14 cellular contexts compared by ENCODE assay signal in the genomic region with DNA sequence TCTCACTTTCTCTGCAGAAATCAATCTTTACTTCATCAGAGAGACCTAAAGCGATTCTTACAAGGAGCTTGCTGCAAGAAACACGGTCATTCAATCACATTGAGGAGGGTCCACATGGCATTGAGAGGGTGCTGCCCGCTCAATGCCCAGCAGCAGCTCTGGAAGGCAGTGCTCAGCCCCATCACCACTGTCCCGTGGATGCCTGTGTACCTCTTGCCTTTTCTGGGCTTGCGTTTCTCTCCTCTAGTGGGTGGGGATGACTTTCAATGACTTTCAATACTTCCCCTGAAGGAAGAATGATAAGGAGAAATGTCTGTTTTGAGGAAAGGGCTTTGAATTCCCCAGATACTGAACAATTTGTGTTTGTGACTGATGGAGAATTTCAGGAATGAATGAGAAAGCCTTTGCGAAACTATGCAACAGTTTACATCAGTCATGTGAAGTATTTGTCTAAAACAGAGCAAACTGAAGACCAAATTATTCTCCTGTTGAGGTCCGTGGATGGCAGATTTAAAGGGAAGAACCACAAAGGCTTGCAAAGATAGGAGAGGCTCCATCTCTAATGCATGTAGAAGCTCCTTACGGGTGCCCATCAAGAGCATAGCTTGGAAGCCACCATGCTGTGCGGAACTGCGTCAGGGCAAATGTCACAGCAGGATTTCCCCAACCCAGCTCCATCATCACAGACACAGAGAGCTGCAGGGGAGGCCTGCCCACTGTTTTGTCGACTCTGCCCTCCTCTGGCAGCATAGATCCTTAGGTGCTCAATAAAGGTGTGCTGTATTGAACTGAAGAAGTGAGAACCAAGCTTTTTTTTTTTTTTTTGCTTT. TPM values are rescaled to one million over a fixed set of nuclear protein-coding genes. Genes with fewer than 3 reads are reported as not detected.
A peak's percentile ranks its signal among the peaks of the same experiment; 100 is the strongest.
DNase-seq lines count a peak whose midpoint lies in the region; ATAC-seq and TF ChIP-seq lines count a peak whose summit lies in the region.
"Had no signal": no experiment of that assay in that cellular context is flagged by ENCODE, and none has a peak within 500 bp of the region (broad histone marks: within the 10 kb centered on the region; RNA-seq: fewer than 3 reads in every experiment).

No MANE protein-coding gene starts in this region.

- TF ChIP-seq POLR2A in vagina (IDR thresholded peaks at IDR 0.05): no peak

- intact Hi-C loops in left ventricle myocardium inferior (cut with micrococcal nuclease): no loop called here
- intact Hi-C loops in left ventricle myocardium superior (cut with micrococcal nuclease): no loop called here
- intact Hi-C loops in dorsolateral prefrontal cortex (cut with DNase I): no loop called here
- intact Hi-C loops in vagina (cut with DNase I): no loop called here

- peak overlapping the region; percentile 97 for H3K27ac ChIP-seq in left ventricle myocardium inferior (replicated peaks)
- H3K27ac ChIP-seq in dorsolateral prefrontal cortex: peak overlapping the region in 54 of 59 donors; percentile 8 to 98 (median 94)
- H3K27ac ChIP-seq in mesodermal cell (ENCODE audit: low read depth, low read length, severe bottlenecking): peak overlapping the region; percentile 73
- peak overlapping the region; percentile 92 for H3K27ac ChIP-seq in vagina
- H3K27ac ChIP-seq: colonic mucosa had no signal

- H3K27me3 ChIP-seq in left ventricle myocardium inferior (ENCODE audit: low read depth) (no peaks in the 10 kb centered on the region), dorsolateral prefrontal cortex (no peaks in the 10 kb centered on the region), vagina (no peaks in the 10 kb centered on the region)
- H3K27me3 ChIP-seq: colonic mucosa had no signal

- DNase-seq in left ventricle myocardium inferior: no peak
- no peak for DNase-seq in left ventricle myocardium superior
- peak in 1 of 10 donors; percentile 7 for DNase-seq in dorsolateral prefrontal cortex
- DNase-seq in vagina (ENCODE audit: extremely low spot score in 2 of 2): peak; percentile 58 to 77
- no peak for DNase-seq in endothelial cell (ENCODE audit: low spot score)
- no peak for DNase-seq in NCI-H1092 (lab: John Stamatoyannopoulos, UW)
- no peak for DNase-seq in NCI-H2107 (lab: John Stamatoyannopoulos, UW)
- DNase-seq: colonic mucosa; GF-D8; naive thymus-derived CD8-positive, alpha-beta T cell; NCI-H1417 treated with DMSO at 0.1 percent for 48 hours; stimulated activated naive CD4-positive, alpha-beta T cell treated with Interleukin-2 at 50 U/mL for 16 hours had no signal

- 71 to 80% methylated on average over 8 to 9 of the region's 11 CpGs for WGBS in mesodermal cell (ENCODE audit: insufficient coverage in 2 of 2), 2 experiments

- H3K9me3 Mint-ChIP-seq in endothelial cell (ENCODE audit: unreplicated experiment): no peaks in the 10 kb centered on the region
- H3K9me3 Mint-ChIP-seq: naive thymus-derived CD8-positive, alpha-beta T cell had no signal

- H3K36me3 ChIP-seq in left ventricle myocardium inferior: peaks cover 46% of the 10 kb centered on the region
- no peaks in the 10 kb centered on the region for H3K36me3 ChIP-seq in mesodermal cell (ENCODE audit: control insufficient read depth, insufficient read depth, low read length)
- H3K36me3 ChIP-seq in vagina: no peaks in the 10 kb centered on the region
- H3K36me3 ChIP-seq: colonic mucosa, HAP-1 had no signal

- no peak for ATAC-seq in left ventricle myocardium superior
- ATAC-seq: naive thymus-derived CD8-positive, alpha-beta T cell had no signal

- H3K4me1 ChIP-seq in left ventricle myocardium inferior: peaks cover 100% of the 10 kb centered on the region
- peaks cover 26% of the 10 kb centered on the region for H3K4me1 ChIP-seq in mesodermal cell (ENCODE audit: control insufficient read depth, insufficient read depth, low read length, poor library complexity, severe bottlenecking)
- peaks cover 61% of the 10 kb centered on the region for H3K4me1 ChIP-seq in vagina
- H3K4me1 ChIP-seq: colonic mucosa had no signal

- H3K4me3 Mint-ChIP-seq in endothelial cell (ENCODE audit: unreplicated experiment): no peak overlapping the region

- H3K9me3 ChIP-seq in left ventricle myocardium inferior (replicated peaks) (no peaks in the 10 kb centered on the region), mesodermal cell (ENCODE audit: control insufficient read depth, low read length) (no peaks in the 10 kb centered on the region), vagina (no peaks in the 10 kb centered on the region)
- H3K9me3 ChIP-seq: colonic mucosa, HAP-1 had no signal

- no peak for TF ChIP-seq CTCF in left ventricle myocardium inferior (IDR thresholded peaks at IDR 0.05; ENCODE audit: borderline replicate concordance)
- TF ChIP-seq CTCF in dorsolateral prefrontal cortex (IDR thresholded peaks at IDR 0.05 in 54 of 56, conservative IDR thresholded peaks at IDR 0.05 in 2 of 56; ENCODE audit: low read depth in 1 of 56, partially characterized antibody in 56 of 56): no peak
- TF ChIP-seq CTCF in vagina (IDR thresholded peaks at IDR 0.05): no peak
- no peak for TF ChIP-seq CTCF in endothelial cell (IDR thresholded peaks at IDR 0.05; ENCODE audit: unreplicated experiment)

- H3K27me3 Mint-ChIP-seq in endothelial cell (ENCODE audit: unreplicated experiment): peaks cover 17% of the 10 kb centered on the region

- H3K4me1 Mint-ChIP-seq in endothelial cell (ENCODE audit: unreplicated experiment): peaks cover 37% of the 10 kb centered on the region

- peaks cover 3% of the 10 kb centered on the region for H3K36me3 Mint-ChIP-seq in endothelial cell (ENCODE audit: low read depth, unreplicated experiment)

- H3K27ac Mint-ChIP-seq in endothelial cell (ENCODE audit: unreplicated experiment): no peak overlapping the region

- no peak overlapping the region for H3K4me3 ChIP-seq in left ventricle myocardium inferior
- H3K4me3 ChIP-seq in dorsolateral prefrontal cortex: no peak overlapping the region
- H3K4me3 ChIP-seq in mesodermal cell (ENCODE audit: extremely low read depth, insufficient read depth, low read length, poor library complexity, severe bottlenecking): no peak overlapping the region
- H3K4me3 ChIP-seq in vagina: no peak overlapping the region
- H3K4me3 ChIP-seq: colonic mucosa, HAP-1 had no signal

RNA-seq across cellular contexts. Expression of a gene that starts 6.6 kb away (rescaled TPM):
- total RNA-seq in left ventricle myocardium inferior: 14.2 TPM
- 12.6 TPM for total RNA-seq in left ventricle myocardium superior
- total RNA-seq in dorsolateral prefrontal cortex: 10 to 100 TPM in 117 of 120 experiments, 1 to 10 TPM in 3; 9.2 to 20.9 (median 14.1) TPM
- 44.1 TPM for polyA plus RNA-seq in mesodermal cell (2013, experiment 1 of 2)
- polyA plus RNA-seq in mesodermal cell (2013, experiment 2 of 2): 45.5 TPM
- total RNA-seq in vagina: 20.6 TPM
- 39.2 TPM for total RNA-seq in endothelial cell (ENCODE audit: unreplicated experiment)

RNA-seq across cellular contexts. Expression of a gene that starts 15.5 kb away (rescaled TPM):
- 27.5 TPM for total RNA-seq in left ventricle myocardium inferior
- 32.2 TPM for total RNA-seq in left ventricle myocardium superior
- total RNA-seq in dorsolateral prefrontal cortex: 100 to 1,000 TPM in 23 of 120 experiments, 10 to 100 TPM in 91, 1 to 10 TPM in 6; 8.1 to 234 (median 44.3) TPM
- polyA plus RNA-seq in mesodermal cell (2013, experiment 1 of 2): 11.8 TPM
- 10.8 TPM for polyA plus RNA-seq in mesodermal cell (2013, experiment 2 of 2)
- total RNA-seq in vagina: 155 TPM
- 22.5 TPM for total RNA-seq in endothelial cell (ENCODE audit: unreplicated experiment)
- total RNA-seq: naive thymus-derived CD8-positive, alpha-beta T cell had no signal
- polyA plus RNA-seq: naive thymus-derived CD8-positive, alpha-beta T cell had no signal

RNA-seq across cellular contexts. Expression of a gene that starts 34.5 kb away (rescaled TPM):
- total RNA-seq in left ventricle myocardium inferior (103 TPM), left ventricle myocardium superior (93.5 TPM), dorsolateral prefrontal cortex (100 to 1,000 TPM in 81 of 120 experiments, 10 to 100 TPM in 39; 54.6 to 175 (median 111) TPM), vagina (29.2 TPM), endothelial cell (ENCODE audit: unreplicated experiment) (9.6 TPM)
- polyA plus RNA-seq in mesodermal cell (2013, experiment 1 of 2): 13.1 TPM
- polyA plus RNA-seq in mesodermal cell (2013, experiment 2 of 2): 10.7 TPM

Comparison
In these comparisons a context has a peak if more than half of its experiments do, and no peak if none do; other contexts are left out.
1. DNase-seq: peak in vagina (2 of 2); none in left ventricle myocardium inferior (single experiment), left ventricle myocardium superior (single experiment), endothelial cell (single experiment), NCI-H1092 (single experiment) and NCI-H2107 (single experiment).
2. Peak in every context shown above with its lines, with median percentiles within 50 percentile points of each other: H3K27ac ChIP-seq.